ENCODE assay signal across 24 cellular contexts in the genomic region with DNA sequence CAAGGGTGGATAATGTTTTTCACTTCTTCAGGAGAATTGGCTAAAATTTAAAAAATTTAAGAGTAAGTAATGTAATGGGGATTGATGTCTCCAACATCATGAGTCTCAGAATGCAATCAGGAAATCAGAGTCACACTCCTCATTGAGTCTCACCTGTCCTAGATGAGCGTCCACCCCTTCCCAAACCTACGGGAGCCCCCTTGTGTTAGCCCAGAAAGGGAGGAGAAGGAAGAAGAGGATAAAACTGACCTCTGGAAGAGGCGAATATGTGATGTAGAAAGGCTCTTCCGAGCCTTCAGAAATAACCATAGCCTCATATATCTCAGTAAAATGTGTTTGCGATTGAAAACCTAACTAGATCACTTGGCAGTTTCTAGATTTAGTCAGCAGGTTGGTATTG.
A peak's percentile ranks its signal among the peaks of the same experiment; 100 is the strongest.
DNase-seq lines count a peak whose midpoint lies in the region; ATAC-seq and TF ChIP-seq lines count a peak whose summit lies in the region.
"Had no signal": no experiment of that assay in that cellular context is flagged by ENCODE, and none has a peak within 500 bp of the region (broad histone marks: within the 10 kb centered on the region; RNA-seq: fewer than 3 reads in every experiment).

No MANE protein-coding gene starts in this region.

- H3K27me3 ChIP-seq in esophagus muscularis mucosa = no peaks in the 10 kb centered on the region
- H3K27me3 ChIP-seq in suprapubic skin = no peaks in the 10 kb centered on the region
- no peaks in the 10 kb centered on the region for H3K27me3 ChIP-seq in left ventricle myocardium inferior (ENCODE audit: low read depth)
- H3K27me3 ChIP-seq: adrenal gland, gastrocnemius medialis had no signal

- H3K36me3 ChIP-seq in esophagus muscularis mucosa = peaks cover 0 to 33% (median 23%) of the 10 kb centered on the region in 4 donors
- H3K36me3 ChIP-seq in suprapubic skin = no peaks in the 10 kb centered on the region
- peaks cover 25% of the 10 kb centered on the region for H3K36me3 ChIP-seq in left ventricle myocardium inferior
- H3K36me3 ChIP-seq: adrenal gland, gastrocnemius medialis had no signal

- H3K27me3 Mint-ChIP-seq in nephron progenitor cell (ENCODE audit: low read depth, poor library complexity) = peaks cover 9% of the 10 kb centered on the region

- DNase-seq in esophagus muscularis mucosa (ENCODE audit: extremely low spot score) (no peak), nephron progenitor cell (no peak), suprapubic skin (ENCODE audit: low spot score in 2 of 2) (no peak), T-helper 9 cell (no peak), left ventricle myocardium inferior (no peak)
- DNase-seq: activated CD8-positive, alpha-beta memory T cell treated with anti-CD3 and anti-CD28 coated beads for 24 hours; activated naive CD4-positive, alpha-beta T cell; activated T-cell treated with anti-CD3 and anti-CD28 coated beads, Interleukin-2, amount 50 U/mL, for 24 hours; adrenal gland; CD8-positive, alpha-beta memory T cell; central memory CD4-positive, alpha-beta T cell; effector CD4-positive, alpha-beta T cell; gastrocnemius medialis; GF-D8; Kasumi-1; kidney glomerular epithelial cell; NCI-H187 treated with DMSO at 0.1 percent for 48 hours; posterior cingulate gyrus; stimulated activated CD4-positive, alpha-beta T cell treated with anti-CD3 and anti-CD28 coated beads, Interleukin-1b, Interleukin-23, amount 100 ng/mL, for 48 hours had no signal

- intact Hi-C loops in esophagus muscularis mucosa (cut with DNase I) = no loop called here
- intact Hi-C loops in left ventricle myocardium inferior (cut with micrococcal nuclease) = no loop called here

- TF ChIP-seq EP300 in esophagus muscularis mucosa (IDR thresholded peaks at IDR 0.05) (no peak), suprapubic skin (IDR thresholded peaks at IDR 0.05) (no peak)

- ATAC-seq in SK-N-SH treated with all-trans-retinoic acid at 6 μM for 48 hours (no peak), GM21367 (IDR thresholded peaks at IDR 0.05; ENCODE audit: unreplicated experiment) (no peak)
- ATAC-seq: gastrocnemius medialis; natural killer cell treated with Interleukin-12 subunit alpha and Interleukin-12 subunit beta and Interleukin-15 and Interleukin-18, amount 100 ng/mL, for 72 hours; Right ventricle myocardium inferior; stimulated activated memory B cell treated with anti-CD40 and anti-IgM and Interleukin-4, amounts not matched to agents 10 μg/mL and 1 μg/mL and 100 μg/mL, for 72 hours had no signal

- H3K27ac Mint-ChIP-seq in nephron progenitor cell = no peak overlapping the region
- H3K27ac Mint-ChIP-seq: activated T-cell treated with anti-CD3 and anti-CD28 coated beads, Interleukin-2, amount 50 U/mL, for 24 hours; natural killer cell treated with Interleukin-12 subunit alpha and Interleukin-12 subunit beta and Interleukin-15 and Interleukin-18, amount 100 ng/mL, for 72 hours; stimulated activated memory B cell treated with anti-CD40 and anti-IgM and Interleukin-4, amounts not matched to agents 10 μg/mL and 1 μg/mL and 100 μg/mL, for 72 hours had no signal

- H3K9me3 Mint-ChIP-seq in nephron progenitor cell = peaks cover 3% of the 10 kb centered on the region
- H3K9me3 Mint-ChIP-seq: activated T-cell treated with anti-CD3 and anti-CD28 coated beads, Interleukin-2, amount 50 U/mL, for 24 hours; CD8-positive, alpha-beta memory T cell; natural killer cell treated with Interleukin-12 subunit alpha and Interleukin-12 subunit beta and Interleukin-15 and Interleukin-18, amount 100 ng/mL, for 72 hours; stimulated activated memory B cell treated with anti-CD40 and anti-IgM and Interleukin-4, amounts not matched to agents 10 μg/mL and 1 μg/mL and 100 μg/mL, for 72 hours had no signal

- H3K4me1 ChIP-seq in esophagus muscularis mucosa (peaks cover 20 to 50% (median 46%) of the 10 kb centered on the region in 4 donors), suprapubic skin (no peaks in the 10 kb centered on the region), left ventricle myocardium inferior (peaks cover 34% of the 10 kb centered on the region)
- H3K4me1 ChIP-seq: gastrocnemius medialis had no signal

- H3K4me3 Mint-ChIP-seq in nephron progenitor cell = peak overlapping the region; percentile 14
- H3K4me3 Mint-ChIP-seq: activated T-cell treated with anti-CD3 and anti-CD28 coated beads, Interleukin-2, amount 50 U/mL, for 24 hours; CD8-positive, alpha-beta memory T cell; natural killer cell treated with Interleukin-12 subunit alpha and Interleukin-12 subunit beta and Interleukin-15 and Interleukin-18, amount 100 ng/mL, for 72 hours; stimulated activated memory B cell treated with anti-CD40 and anti-IgM and Interleukin-4, amounts not matched to agents 10 μg/mL and 1 μg/mL and 100 μg/mL, for 72 hours had no signal

- 80% methylated on average over 5 of the region's 5 CpGs for WGBS in esophagus muscularis mucosa
- whole genome bisulfite sequencing in suprapubic skin = 93% methylated on average over 5 of the region's 5 CpGs

- H3K4me3 ChIP-seq in esophagus muscularis mucosa (no peak overlapping the region), suprapubic skin (no peak overlapping the region), left ventricle myocardium inferior (no peak overlapping the region)
- H3K4me3 ChIP-seq: adrenal gland, gastrocnemius medialis had no signal

- TF ChIP-seq POLR2A in esophagus muscularis mucosa (IDR thresholded peaks at IDR 0.05; ENCODE audit: low read depth) = no peak
- no peak for TF ChIP-seq POLR2A in suprapubic skin (IDR thresholded peaks at IDR 0.05)

- H3K36me3 Mint-ChIP-seq in nephron progenitor cell (ENCODE audit: low read depth) = peaks cover 26% of the 10 kb centered on the region
- H3K36me3 Mint-ChIP-seq: CD8-positive, alpha-beta memory T cell; natural killer cell treated with Interleukin-12 subunit alpha and Interleukin-12 subunit beta and Interleukin-15 and Interleukin-18, amount 100 ng/mL, for 72 hours had no signal

- TF ChIP-seq CTCF in esophagus muscularis mucosa (IDR thresholded peaks at IDR 0.05) (no peak), nephron progenitor cell (IDR thresholded peaks at IDR 0.05) (no peak), suprapubic skin (IDR thresholded peaks at IDR 0.05) (no peak), left ventricle myocardium inferior (IDR thresholded peaks at IDR 0.05; ENCODE audit: borderline replicate concordance) (no peak)

- H3K4me1 Mint-ChIP-seq in nephron progenitor cell = peaks cover 55% of the 10 kb centered on the region
- H3K4me1 Mint-ChIP-seq: CD8-positive, alpha-beta memory T cell; stimulated activated memory B cell treated with anti-CD40 and anti-IgM and Interleukin-4, amounts not matched to agents 10 μg/mL and 1 μg/mL and 100 μg/mL, for 72 hours had no signal

- H3K27ac ChIP-seq in esophagus muscularis mucosa (replicated peaks in 1 of 4) (peak overlapping the region; percentile 57 to 78 (median 69)), suprapubic skin (no peak overlapping the region), left ventricle myocardium inferior (replicated peaks) (no peak overlapping the region)
- H3K27ac ChIP-seq: adrenal gland, gastrocnemius medialis had no signal

- no peaks in the 10 kb centered on the region for H3K9me3 ChIP-seq in esophagus muscularis mucosa
- no peaks in the 10 kb centered on the region for H3K9me3 ChIP-seq in suprapubic skin
- no peaks in the 10 kb centered on the region for H3K9me3 ChIP-seq in left ventricle myocardium inferior (replicated peaks)
- H3K9me3 ChIP-seq: adrenal gland, gastrocnemius medialis had no signal

TF ChIP-seq in SK-N-SH treated with all-trans-retinoic acid at 6 μM for 48 hours, 23 proteins besides CTCF, POLR2A, EP300 and RAD21:
- TF ChIP-seq CSDC2 (CRISPR knock-in tag; IDR thresholded peaks at IDR 0.05) (0 out of 2 replicates have a peak, but pooled peaks have one; percentile 38), ZNF8 (CRISPR knock-in tag; IDR thresholded peaks at IDR 0.05) (no peak), ESRRG (CRISPR knock-in tag; IDR thresholded peaks at IDR 0.05) (no peak), ZNF70 (CRISPR knock-in tag; IDR thresholded peaks at IDR 0.05) (no peak)

Comparison
In these comparisons a context has a peak if more than half of its experiments do, and no peak if none do; other contexts are left out.
1. H3K27ac ChIP-seq: peak in esophagus muscularis mucosa (4 of 4); none in suprapubic skin (single experiment) and left ventricle myocardium inferior (single experiment).